In the genomic region with DNA sequence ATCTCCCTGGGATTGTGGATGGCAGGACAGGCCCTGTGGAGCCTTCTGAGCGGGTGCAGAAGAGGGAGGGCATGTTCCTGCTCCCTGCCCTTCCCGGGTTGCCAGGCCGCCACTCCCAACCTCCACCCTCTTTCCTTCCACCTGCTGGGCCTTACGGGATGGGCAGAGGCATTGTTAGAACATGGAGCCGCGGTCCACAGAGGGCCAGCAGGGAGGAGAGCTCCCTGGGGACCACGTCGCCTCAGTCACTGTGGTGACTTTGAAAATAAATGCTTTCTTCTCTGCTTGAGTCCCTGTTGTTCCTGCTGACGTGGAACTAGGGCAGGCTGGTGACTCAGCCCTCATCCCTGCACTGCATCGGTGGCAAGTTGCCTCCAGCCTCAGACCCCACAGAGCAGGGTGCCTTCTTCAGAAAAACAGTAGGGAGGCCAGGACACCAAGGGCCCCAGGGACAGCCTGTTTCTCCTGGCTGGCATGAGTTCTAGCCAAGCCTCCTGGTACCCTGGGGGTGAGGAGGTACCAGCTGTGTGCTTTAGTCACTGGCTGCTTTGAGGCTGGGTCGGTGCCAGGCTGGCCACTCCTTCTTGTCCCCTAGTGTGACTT, we compare ENCODE assay signal across 1 cellular context.
TF ChIP-seq lines count a peak whose summit lies in the region.

No MANE protein-coding gene starts in this region.

TF ChIP-seq in WTC11, 78 proteins besides CTCF, POLR2A, EP300 and RAD21 (continued from another document):
- no peak for TF ChIP-seq NFYB (CRISPR knock-in tag; conservative IDR thresholded peaks at IDR 0.05; ENCODE audit: low read depth)
